Comparison of ENCODE assay signal across 1 cellular context in genomic region chr6:162674452-162674851, GRCh38.
TF ChIP-seq lines count a peak whose summit lies in the region.

No MANE protein-coding gene starts in this region.

TF ChIP-seq in liver, 16 proteins besides CTCF, POLR2A, EP300 and RAD21 (continued from another document):
- peak; percentile 74 for TF ChIP-seq ZBTB33 (IDR thresholded peaks at IDR 0.05)
- peak; percentile 53 for TF ChIP-seq FOXA2 (IDR thresholded peaks at IDR 0.05)
